8 cellular contexts compared by ENCODE assay signal in the genomic region with DNA sequence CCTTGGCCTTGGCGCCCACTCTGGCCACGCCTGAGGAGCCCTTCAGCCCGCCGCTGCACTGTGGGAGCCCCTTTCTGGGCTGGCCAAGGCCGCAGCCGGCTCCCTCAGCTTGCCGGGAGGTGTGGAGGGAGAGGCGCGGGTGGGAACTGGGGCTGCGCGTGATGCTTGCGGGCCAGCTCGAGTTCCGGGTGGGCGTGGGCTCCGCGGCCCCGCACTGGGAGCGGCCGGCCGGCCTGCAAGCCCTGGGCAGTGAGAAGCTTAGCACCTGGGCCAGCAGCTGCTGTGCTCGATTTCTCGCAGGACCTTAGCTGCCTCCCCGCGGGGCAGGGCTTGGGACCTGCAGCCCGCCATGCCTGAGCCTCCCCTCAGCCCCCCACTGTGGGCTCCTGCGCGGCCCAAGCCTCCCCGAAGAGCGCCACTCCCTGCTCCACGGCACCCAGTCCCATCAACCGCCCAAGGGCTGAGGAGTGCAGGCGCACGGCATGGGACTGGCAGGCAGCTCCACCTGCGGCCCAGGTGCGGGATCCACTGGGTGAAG. TPM values are rescaled to one million over a fixed set of nuclear protein-coding genes. Genes with fewer than 3 reads are reported as not detected.
DNase-seq lines count a peak whose midpoint lies in the region; ATAC-seq, FAIRE-seq and TF ChIP-seq lines count a peak whose summit lies in the region.
"Not testable (repeated sequence)": the region's sequence is repeated elsewhere in the genome, so short reads cannot be mapped to it uniquely, and the experiment has no call there.

No MANE protein-coding gene starts in this region.

- H4K8ac ChIP-seq in neuronal stem cell (ENCODE audit: low read depth, low read length): not testable (repeated sequence)

- not testable (repeated sequence) for ATAC-seq in activated naive CD8-positive, alpha-beta T cell treated with anti-CD3 and anti-CD28 coated beads, Interleukin-2, amount 10 ng/mL, durations not matched to agents 7 days and 5 days (ENCODE audit: low read depth); central memory CD8-positive, alpha-beta T cell (replicated peaks; ENCODE audit: extremely low read depth, poor library complexity, severe bottlenecking); stimulated activated effector memory CD8-positive, alpha-beta T cell treated with anti-CD3 and anti-CD28 coated beads, Interleukin-12 subunit alpha, Interleukin-12 subunit beta, amount 100 ng/mL, for 72 hours

- peaks cover 76% of the 10 kb centered on the region for H4K20me1 ChIP-seq in BLaER1

- not testable (repeated sequence) for H3K4me2 ChIP-seq in BLaER1; neuronal stem cell (ENCODE audit: insufficient read depth, low read length, poor library complexity, severe bottlenecking)

- intact Hi-C loops in activated CD4-positive, alpha-beta T cell treated with anti-CD3 and anti-CD28 coated beads, Interleukin-2, amount 10 ng/mL, durations not matched to agents 24 days and 14 days (cut with micrococcal nuclease); kidney (cut with DNase I): not testable (repeated sequence)

- H3K4me3 ChIP-seq in BLaER1: peak overlapping the region; percentile 23; the same call in 1 of the 2 replicates
- H3K4me3 ChIP-seq in kidney (ENCODE audit: low read length in 2 of 2); neuronal stem cell (ENCODE audit: low read length in 2 of 2): not testable (repeated sequence)

- H3K9ac ChIP-seq in BLaER1; kidney (ENCODE audit: low read length in 2 of 2); neuronal stem cell (ENCODE audit: low read depth, low read length, poor library complexity): not testable (repeated sequence)

- H2AFZ ChIP-seq in neuronal stem cell (ENCODE audit: low read length): not testable (repeated sequence)

- peak overlapping the region; percentile 43 for H3K23ac ChIP-seq in neuronal stem cell (ENCODE audit: low read depth, low read length, poor library complexity)

- not testable (repeated sequence) for TF ChIP-seq CTCF in kidney (IDR thresholded peaks at IDR 0.05; ENCODE audit: borderline replicate concordance, extremely low read depth, insufficient read depth)

- not testable (repeated sequence) for H3K27me3 ChIP-seq in BLaER1; neuronal stem cell (ENCODE audit: control insufficient read depth in 3 of 3, insufficient read depth in 3 of 3, low read depth in 1 of 3, low read length in 3 of 3)

- peaks cover 57% of the 10 kb centered on the region for H3K36me3 Mint-ChIP-seq in activated CD4-positive, alpha-beta T cell treated with anti-CD3 and anti-CD28 coated beads, Interleukin-2, amount 10 ng/mL, durations not matched to agents 24 days and 14 days (ENCODE audit: low read depth)
- peaks cover 55% of the 10 kb centered on the region for H3K36me3 Mint-ChIP-seq in activated naive CD8-positive, alpha-beta T cell treated with anti-CD3 and anti-CD28 coated beads, Interleukin-2, amount 10 ng/mL, durations not matched to agents 7 days and 5 days
- H3K36me3 Mint-ChIP-seq in central memory CD8-positive, alpha-beta T cell (ENCODE audit: insufficient read depth): peaks cover 18% of the 10 kb centered on the region
- H3K36me3 Mint-ChIP-seq in stimulated activated effector memory CD8-positive, alpha-beta T cell treated with anti-CD3 and anti-CD28 coated beads, Interleukin-12 subunit alpha, Interleukin-12 subunit beta, amount 100 ng/mL, for 72 hours: peaks cover 36% of the 10 kb centered on the region

- H3K36me3 ChIP-seq in BLaER1: peaks cover 49% of the 10 kb centered on the region
- peaks cover 30% of the 10 kb centered on the region for H3K36me3 ChIP-seq in KOPT-K1 (ENCODE audit: insufficient read depth, low read length)
- H3K36me3 ChIP-seq in kidney (ENCODE audit: control insufficient read depth in 1 of 2, insufficient read depth in 2 of 2, low read length in 2 of 2): not testable (repeated sequence)
- peaks cover 0 to 12% of the 10 kb centered on the region in 2 donors for H3K36me3 ChIP-seq in neuronal stem cell (replicated peaks in 1 of 2; ENCODE audit: control insufficient read depth in 2 of 2, insufficient read depth in 2 of 2, low read length in 2 of 2)

- not testable (repeated sequence) for H3K27ac Mint-ChIP-seq in activated CD4-positive, alpha-beta T cell treated with anti-CD3 and anti-CD28 coated beads, Interleukin-2, amount 10 ng/mL, durations not matched to agents 24 days and 14 days; activated naive CD8-positive, alpha-beta T cell treated with anti-CD3 and anti-CD28 coated beads, Interleukin-2, amount 10 ng/mL, durations not matched to agents 7 days and 5 days; central memory CD8-positive, alpha-beta T cell (ENCODE audit: low read depth); stimulated activated effector memory CD8-positive, alpha-beta T cell treated with anti-CD3 and anti-CD28 coated beads, Interleukin-12 subunit alpha, Interleukin-12 subunit beta, amount 100 ng/mL, for 72 hours

- H3K14ac ChIP-seq in neuronal stem cell (ENCODE audit: low read length): not testable (repeated sequence)

- not testable (repeated sequence) for H2BK120ac ChIP-seq in neuronal stem cell (ENCODE audit: low read depth, low read length)

- H3K9me3 ChIP-seq in BLaER1 (peaks cover 48% of the 10 kb centered on the region), KOPT-K1 (ENCODE audit: insufficient read depth, low read length, poor library complexity, severe bottlenecking) (peaks cover 12% of the 10 kb centered on the region)
- not testable (repeated sequence) for H3K9me3 ChIP-seq in kidney (ENCODE audit: control insufficient read depth in 1 of 2, low read length in 2 of 2); neuronal stem cell (replicated peaks in 1 of 2; ENCODE audit: control insufficient read depth in 2 of 2, insufficient read depth in 1 of 2, low read depth in 1 of 2, low read length in 2 of 2)

- not testable (repeated sequence) for H3K79me1 ChIP-seq in neuronal stem cell (ENCODE audit: low read depth, low read length)

- not testable (repeated sequence) for H2AK5ac ChIP-seq in neuronal stem cell (ENCODE audit: low read depth, low read length)

- not testable (repeated sequence) for H3K27ac ChIP-seq in BLaER1; kidney (ENCODE audit: low read depth in 2 of 2, low read length in 2 of 2); neuronal stem cell (replicated peaks; ENCODE audit: low read length)
- peak overlapping the region; percentile 27 for H3K27ac ChIP-seq in KOPT-K1 (ENCODE audit: low read depth, low read length, poor library complexity, severe bottlenecking)

- not testable (repeated sequence) for H2BK15ac ChIP-seq in neuronal stem cell (ENCODE audit: low read length)

- H3K27me3 Mint-ChIP-seq in activated CD4-positive, alpha-beta T cell treated with anti-CD3 and anti-CD28 coated beads, Interleukin-2, amount 10 ng/mL, durations not matched to agents 24 days and 14 days; activated naive CD8-positive, alpha-beta T cell treated with anti-CD3 and anti-CD28 coated beads, Interleukin-2, amount 10 ng/mL, durations not matched to agents 7 days and 5 days; central memory CD8-positive, alpha-beta T cell: not testable (repeated sequence)

- POLR2A ChIA-PET in activated naive CD8-positive, alpha-beta T cell treated with anti-CD3 and anti-CD28 coated beads, Interleukin-2, amount 10 ng/mL, durations not matched to agents 7 days and 5 days (lab: Charles Lee): interaction anchor here (1.1 to 1.3 kb wide), 4 partner anchors 10 to 676 kb away, joined by 4 to 5 read pairs (median 4); a partner anchor contains a TSS

- not testable (repeated sequence) for FAIRE-seq in kidney (lab: Jason Lieb, UNC)

- H2BK5ac ChIP-seq in neuronal stem cell (ENCODE audit: low read length): not testable (repeated sequence)

- H3K9me3 Mint-ChIP-seq in activated CD4-positive, alpha-beta T cell treated with anti-CD3 and anti-CD28 coated beads, Interleukin-2, amount 10 ng/mL, durations not matched to agents 24 days and 14 days: peaks cover 16% of the 10 kb centered on the region
- not testable (repeated sequence) for H3K9me3 Mint-ChIP-seq in activated naive CD8-positive, alpha-beta T cell treated with anti-CD3 and anti-CD28 coated beads, Interleukin-2, amount 10 ng/mL, durations not matched to agents 7 days and 5 days; central memory CD8-positive, alpha-beta T cell; stimulated activated effector memory CD8-positive, alpha-beta T cell treated with anti-CD3 and anti-CD28 coated beads, Interleukin-12 subunit alpha, Interleukin-12 subunit beta, amount 100 ng/mL, for 72 hours

- not testable (repeated sequence) for H2BK12ac ChIP-seq in neuronal stem cell (ENCODE audit: low read length)

- peak; percentile 41 for DNase-seq in activated CD4-positive, alpha-beta T cell treated with anti-CD3 and anti-CD28 coated beads, Interleukin-2, amount 10 ng/mL, durations not matched to agents 24 days and 14 days
- not testable (repeated sequence) for DNase-seq in activated naive CD8-positive, alpha-beta T cell treated with anti-CD3 and anti-CD28 coated beads, Interleukin-2, amount 10 ng/mL, durations not matched to agents 7 days and 5 days; central memory CD8-positive, alpha-beta T cell (ENCODE audit: low spot score in 2 of 2); neuronal stem cell (ENCODE audit: low spot score); stimulated activated effector memory CD8-positive, alpha-beta T cell treated with anti-CD3 and anti-CD28 coated beads, Interleukin-12 subunit alpha, Interleukin-12 subunit beta, amount 100 ng/mL, for 72 hours (ENCODE audit: low spot score in 2 of 2)
- DNase-seq in kidney: peak; percentile 65

- not testable (repeated sequence) for H3K18ac ChIP-seq in neuronal stem cell (ENCODE audit: low read length)

- not testable (repeated sequence) for H3K4ac ChIP-seq in neuronal stem cell (ENCODE audit: low read length)

- peaks cover 46% of the 10 kb centered on the region for H3K4me1 Mint-ChIP-seq in activated CD4-positive, alpha-beta T cell treated with anti-CD3 and anti-CD28 coated beads, Interleukin-2, amount 10 ng/mL, durations not matched to agents 24 days and 14 days
- H3K4me1 Mint-ChIP-seq in activated naive CD8-positive, alpha-beta T cell treated with anti-CD3 and anti-CD28 coated beads, Interleukin-2, amount 10 ng/mL, durations not matched to agents 7 days and 5 days: peaks cover 40% of the 10 kb centered on the region
- H3K4me1 Mint-ChIP-seq in central memory CD8-positive, alpha-beta T cell: peaks cover 76% of the 10 kb centered on the region
- peaks cover 57% of the 10 kb centered on the region for H3K4me1 Mint-ChIP-seq in stimulated activated effector memory CD8-positive, alpha-beta T cell treated with anti-CD3 and anti-CD28 coated beads, Interleukin-12 subunit alpha, Interleukin-12 subunit beta, amount 100 ng/mL, for 72 hours

- no CpG with 5 or more reads among the region's 36 CpGs for WGBS in neuronal stem cell (ENCODE audit: extremely low coverage in 2 of 2, insufficient read length in 2 of 2, insufficient replicate concordance in 1 of 2), 2 donors

- H3K4me3 Mint-ChIP-seq in activated CD4-positive, alpha-beta T cell treated with anti-CD3 and anti-CD28 coated beads, Interleukin-2, amount 10 ng/mL, durations not matched to agents 24 days and 14 days: not testable (repeated sequence)
- H3K4me3 Mint-ChIP-seq in activated naive CD8-positive, alpha-beta T cell treated with anti-CD3 and anti-CD28 coated beads, Interleukin-2, amount 10 ng/mL, durations not matched to agents 7 days and 5 days: peak overlapping the region; percentile 89
- peak overlapping the region; percentile 80 for H3K4me3 Mint-ChIP-seq in central memory CD8-positive, alpha-beta T cell
- H3K4me3 Mint-ChIP-seq in stimulated activated effector memory CD8-positive, alpha-beta T cell treated with anti-CD3 and anti-CD28 coated beads, Interleukin-12 subunit alpha, Interleukin-12 subunit beta, amount 100 ng/mL, for 72 hours: peak overlapping the region; percentile 79

- H3K4me1 ChIP-seq in BLaER1: peaks cover 18% of the 10 kb centered on the region
- H3K4me1 ChIP-seq in kidney (ENCODE audit: control insufficient read depth in 1 of 2, insufficient read depth in 1 of 2, low read depth in 1 of 2, low read length in 2 of 2); neuronal stem cell (ENCODE audit: control insufficient read depth in 2 of 2, insufficient read depth in 1 of 2, low read depth in 1 of 2, low read length in 2 of 2): not testable (repeated sequence)

- H4K91ac ChIP-seq in neuronal stem cell (ENCODE audit: low read depth, low read length, poor library complexity): not testable (repeated sequence)

RNA-seq across cellular contexts. Expression of a gene that starts 10.0 kb away (rescaled TPM):
- 43.1 and 44.7 TPM in 2 replicates for total RNA-seq in activated CD4-positive, alpha-beta T cell treated with anti-CD3 and anti-CD28 coated beads, Interleukin-2, amount 10 ng/mL, durations not matched to agents 24 days and 14 days
- total RNA-seq in activated naive CD8-positive, alpha-beta T cell treated with anti-CD3 and anti-CD28 coated beads, Interleukin-2, amount 10 ng/mL, durations not matched to agents 7 days and 5 days: 10 to 100 TPM; 48.2 to 52.3 TPM
- 55.2 TPM for total RNA-seq in kidney
- polyA plus RNA-seq in kidney (ENCODE audit: insufficient read depth, low read depth, low replicate concordance): 45.3 TPM
- polyA plus RNA-seq in neuronal stem cell (2013, experiment 1 of 2): 30.0 TPM
- polyA plus RNA-seq in neuronal stem cell (2013, experiment 2 of 2): 32.0 TPM

RNA-seq across cellular contexts. Expression of a gene that starts 10.3 kb away (rescaled TPM):
- 16.4 and 17.9 TPM in 2 replicates for total RNA-seq in activated CD4-positive, alpha-beta T cell treated with anti-CD3 and anti-CD28 coated beads, Interleukin-2, amount 10 ng/mL, durations not matched to agents 24 days and 14 days
- total RNA-seq in activated naive CD8-positive, alpha-beta T cell treated with anti-CD3 and anti-CD28 coated beads, Interleukin-2, amount 10 ng/mL, durations not matched to agents 7 days and 5 days: 10 to 100 TPM; 25.2 to 29.2 TPM
- total RNA-seq in kidney: 3.9 TPM
- polyA plus RNA-seq in kidney (ENCODE audit: insufficient read depth, low read depth, low replicate concordance): 1.2 TPM
- polyA plus RNA-seq in neuronal stem cell (2013, experiment 1 of 2): 14.0 TPM
- 14.5 TPM for polyA plus RNA-seq in neuronal stem cell (2013, experiment 2 of 2)
